ENCODE assay signal across 12 cellular contexts in the genomic region with DNA sequence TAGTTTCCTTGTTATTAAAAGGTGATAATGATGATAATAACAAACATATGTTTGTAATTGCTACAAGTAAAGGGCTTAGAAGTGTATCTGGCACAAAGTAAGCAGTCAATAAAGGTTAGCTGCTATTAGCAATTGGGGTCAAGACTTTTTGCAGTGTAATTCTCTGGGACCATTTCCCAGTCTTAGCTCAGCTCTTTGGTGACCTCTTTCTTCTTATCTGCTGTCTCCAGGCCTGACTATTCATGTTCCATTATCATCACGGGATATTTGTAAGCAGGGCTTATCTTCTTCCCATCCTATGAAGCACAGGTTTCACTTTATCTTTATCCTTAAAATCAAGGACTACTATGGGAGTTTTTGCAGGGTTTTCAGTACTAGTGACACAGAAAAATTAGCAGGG.
DNase-seq lines count a peak whose midpoint lies in the region; ATAC-seq and TF ChIP-seq lines count a peak whose summit lies in the region.
"Had no signal": no experiment of that assay in that cellular context is flagged by ENCODE, and none has a peak within 500 bp of the region (broad histone marks: within the 10 kb centered on the region; RNA-seq: fewer than 3 reads in every experiment).

No MANE protein-coding gene starts in this region.

- H3K9me2 ChIP-seq in Karpas-422 (replicated peaks; ENCODE audit: insufficient read depth, low read length), result no peaks in the 10 kb centered on the region

- H3K9ac ChIP-seq in Karpas-422 (ENCODE audit: low read length), result no peak overlapping the region

- no peak overlapping the region for H3K4me2 ChIP-seq in Karpas-422 (ENCODE audit: low read depth, low read length, poor library complexity, severe bottlenecking)
- H3K4me2 ChIP-seq: hepatocyte had no signal

- intact Hi-C loops in CD4-positive, alpha-beta memory T cell (cut with micrococcal nuclease), result no loop called here
- intact Hi-C loops in dorsolateral prefrontal cortex (cut with DNase I), result no loop called here

- H3K27me3 ChIP-seq in CD4-positive, alpha-beta memory T cell (ENCODE audit: insufficient read depth, low read length), result no peaks in the 10 kb centered on the region
- peaks cover 0 to 2% (median 0%) of the 10 kb centered on the region in 45 donors for H3K27me3 ChIP-seq in dorsolateral prefrontal cortex
- no peaks in the 10 kb centered on the region for H3K27me3 ChIP-seq in Karpas-422 (ENCODE audit: low read length)
- H3K27me3 ChIP-seq: hepatocyte had no signal

- peaks cover 43 to 48% of the 10 kb centered on the region in 2 donors for H3K36me3 Mint-ChIP-seq in CD4-positive, alpha-beta memory T cell
- H3K36me3 Mint-ChIP-seq in naive thymus-derived CD8-positive, alpha-beta T cell, result peaks cover 10 to 75% (median 20%) of the 10 kb centered on the region in 3 donors

- peaks cover 38 to 55% (median 50%) of the 10 kb centered on the region in 4 donors for H3K4me1 Mint-ChIP-seq in CD4-positive, alpha-beta memory T cell
- peaks cover 34 to 69% (median 62%) of the 10 kb centered on the region in 4 donors for H3K4me1 Mint-ChIP-seq in naive thymus-derived CD8-positive, alpha-beta T cell

- no peaks in the 10 kb centered on the region for H3K27me3 Mint-ChIP-seq in CD4-positive, alpha-beta memory T cell
- H3K27me3 Mint-ChIP-seq in naive thymus-derived CD8-positive, alpha-beta T cell, result no peaks in the 10 kb centered on the region
- H3K27me3 Mint-ChIP-seq: progenitor cell of endocrine pancreas had no signal

- CTCF ChIA-PET in CD4-positive, alpha-beta memory T cell (lab: Charles Lee; ENCODE audit: partially characterized antibody), result interaction anchor here (1.4 to 3.4 kb wide), 2 partner anchors 10 to 92 kb away, joined by 4 to 11 read pairs; no protein-coding TSS in a partner anchor

- H3K4me3 ChIP-seq in CD4-positive, alpha-beta memory T cell (ENCODE audit: low read length in 2 of 2), result no peak overlapping the region
- H3K4me3 ChIP-seq in dorsolateral prefrontal cortex (peak overlapping the region in 4 of 59 donors; percentile 13 to 42 (median 24)), Karpas-422 (ENCODE audit: low read length) (no peak overlapping the region)
- H3K4me3 ChIP-seq: hepatocyte had no signal

- no peak overlapping the region for H2AFZ ChIP-seq in Karpas-422 (ENCODE audit: low read length)
- H2AFZ ChIP-seq: hepatocyte had no signal

- POLR2A ChIA-PET in CD4-positive, alpha-beta memory T cell (lab: Charles Lee; ENCODE audit: partially characterized antibody), result interaction anchor here (1.1 to 1.3 kb wide), 3 partner anchors 17 to 34 kb away, joined by 3 read pairs; no protein-coding TSS in a partner anchor
- POLR2A ChIA-PET in naive thymus-derived CD8-positive, alpha-beta T cell (lab: Charles Lee), result interaction anchor here (1.1 kb wide), 1 partner anchor 26 kb away, joined by 3 read pairs; no protein-coding TSS in a partner anchor

- no peaks in the 10 kb centered on the region for H4K20me1 ChIP-seq in Karpas-422 (ENCODE audit: insufficient read depth, low read depth, low read length)

- no peaks in the 10 kb centered on the region for H3K79me2 ChIP-seq in Karpas-422 (ENCODE audit: low read length)
- H3K79me2 ChIP-seq: hepatocyte had no signal

- H3K4me1 ChIP-seq in CD4-positive, alpha-beta memory T cell (ENCODE audit: insufficient read depth, low read length), result peaks cover 30% of the 10 kb centered on the region
- no peaks in the 10 kb centered on the region for H3K4me1 ChIP-seq in Karpas-422 (ENCODE audit: low read length)
- H3K4me1 ChIP-seq: Caco-2 had no signal

- no peak for DNase-seq in CD4-positive, alpha-beta memory T cell
- peak; percentile 34 for DNase-seq in NCI-H69 (lab: John Stamatoyannopoulos, UW)
- no peak for DNase-seq in dorsolateral prefrontal cortex
- DNase-seq in naive thymus-derived CD8-positive, alpha-beta T cell, result no peak
- DNase-seq in GM20000 (ENCODE audit: low spot score), result no peak
- no peak for DNase-seq in Karpas-422
- DNase-seq in NCI-H2171 (lab: John Stamatoyannopoulos, UW), result no peak
- DNase-seq: amniotic stem cell, Caco-2 had no signal

- no peak overlapping the region for H3K27ac ChIP-seq in CD4-positive, alpha-beta memory T cell (ENCODE audit: low read depth, low read length)
- H3K27ac ChIP-seq in dorsolateral prefrontal cortex (peak overlapping the region in 45 of 59 donors; percentile 0 to 79 (median 52)), Karpas-422 (ENCODE audit: low read length) (no peak overlapping the region)
- H3K27ac ChIP-seq: hepatocyte had no signal

- TF ChIP-seq CTCF in dorsolateral prefrontal cortex (IDR thresholded peaks at IDR 0.05 in 54 of 56, conservative IDR thresholded peaks at IDR 0.05 in 2 of 56; ENCODE audit: low read depth in 1 of 56, partially characterized antibody in 56 of 56) (no peak), GM20000 (IDR thresholded peaks at IDR 0.05; ENCODE audit: extremely low read depth, missing control alignments) (no peak)

- H3K27ac Mint-ChIP-seq in CD4-positive, alpha-beta memory T cell, result peak overlapping the region; percentile 33 to 78 (median 50)
- peak overlapping the region in 9 of 10 donors; percentile 52 to 93 (median 83) for H3K27ac Mint-ChIP-seq in naive thymus-derived CD8-positive, alpha-beta T cell
- H3K27ac Mint-ChIP-seq: progenitor cell of endocrine pancreas had no signal

- peaks cover 9% of the 10 kb centered on the region for H3K36me3 ChIP-seq in CD4-positive, alpha-beta memory T cell (ENCODE audit: insufficient read depth, low read length)
- no peaks in the 10 kb centered on the region for H3K36me3 ChIP-seq in Karpas-422 (ENCODE audit: insufficient read depth, low read length)

- H3K9me3 ChIP-seq in CD4-positive, alpha-beta memory T cell (ENCODE audit: control insufficient read depth in 1 of 2, low read length in 2 of 2), result no peaks in the 10 kb centered on the region
- H3K9me3 ChIP-seq in Karpas-422 (ENCODE audit: low read length), result no peaks in the 10 kb centered on the region
- H3K9me3 ChIP-seq: Caco-2 had no signal

- H3K9me3 Mint-ChIP-seq in CD4-positive, alpha-beta memory T cell, result no peaks in the 10 kb centered on the region
- H3K9me3 Mint-ChIP-seq in naive thymus-derived CD8-positive, alpha-beta T cell, result peaks cover 0 to 1% (median 0%) of the 10 kb centered on the region in 9 donors

- H3K4me3 Mint-ChIP-seq in CD4-positive, alpha-beta memory T cell, result peak overlapping the region in 1 of 8 donors; percentile 23
- peak overlapping the region in 6 of 10 donors; percentile 2 to 60 (median 32) for H3K4me3 Mint-ChIP-seq in naive thymus-derived CD8-positive, alpha-beta T cell

- no peak for ATAC-seq in naive thymus-derived CD8-positive, alpha-beta T cell
- ATAC-seq in HG02840 (IDR thresholded peaks at IDR 0.05; ENCODE audit: low FRiP score, unreplicated experiment), result no peak

Comparison
In these comparisons a context has a peak if more than half of its experiments do, and no peak if none do; other contexts are left out.
1. H3K27ac ChIP-seq: peak in dorsolateral prefrontal cortex (45 of 59); none in CD4-positive, alpha-beta memory T cell (single experiment) and Karpas-422 (single experiment).